Comparison of ENCODE assay signal across 1 cellular context in the genomic region with DNA sequence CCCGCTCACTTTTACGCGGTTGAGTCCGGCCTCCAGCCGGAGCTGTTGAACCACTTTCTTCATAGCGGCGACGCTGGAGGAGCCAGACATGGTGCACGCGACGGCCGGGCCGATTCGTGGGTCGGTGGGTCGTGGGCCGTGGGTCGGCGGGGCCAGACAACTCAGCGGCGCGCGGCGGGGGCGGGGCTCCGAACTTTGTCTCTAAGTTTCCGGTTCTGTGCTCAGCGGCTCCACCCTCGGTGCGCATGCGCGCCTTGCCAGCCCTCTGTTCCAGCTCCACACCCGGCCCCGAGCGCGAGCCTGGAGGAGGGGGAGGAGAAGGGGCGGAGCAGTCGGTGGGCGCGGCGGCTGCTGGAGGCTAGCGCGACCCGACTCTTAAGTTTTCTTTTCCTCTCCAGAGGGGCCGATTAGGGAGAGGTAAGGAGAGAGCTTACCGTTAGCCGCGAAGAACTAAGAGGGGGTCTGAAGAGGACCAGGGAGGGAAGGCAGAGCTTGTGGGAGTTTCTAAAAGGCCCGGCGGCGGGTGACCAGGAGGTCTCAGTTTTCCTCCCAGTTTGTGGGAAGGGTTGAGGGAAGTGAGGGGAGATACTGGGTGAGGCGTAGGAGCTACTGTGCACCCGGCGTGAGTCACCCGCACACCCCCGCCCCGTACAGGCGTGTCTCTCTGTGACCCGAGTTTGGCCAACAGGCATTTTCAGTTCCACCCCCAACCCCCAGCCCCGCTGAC.
TF ChIP-seq lines count a peak whose summit lies in the region.

A gene (minus strand): TSS at position 580 of the 727 bp plus-strand sequence. CDS start 490 bp downstream, at position 90.
A gene with protein sequence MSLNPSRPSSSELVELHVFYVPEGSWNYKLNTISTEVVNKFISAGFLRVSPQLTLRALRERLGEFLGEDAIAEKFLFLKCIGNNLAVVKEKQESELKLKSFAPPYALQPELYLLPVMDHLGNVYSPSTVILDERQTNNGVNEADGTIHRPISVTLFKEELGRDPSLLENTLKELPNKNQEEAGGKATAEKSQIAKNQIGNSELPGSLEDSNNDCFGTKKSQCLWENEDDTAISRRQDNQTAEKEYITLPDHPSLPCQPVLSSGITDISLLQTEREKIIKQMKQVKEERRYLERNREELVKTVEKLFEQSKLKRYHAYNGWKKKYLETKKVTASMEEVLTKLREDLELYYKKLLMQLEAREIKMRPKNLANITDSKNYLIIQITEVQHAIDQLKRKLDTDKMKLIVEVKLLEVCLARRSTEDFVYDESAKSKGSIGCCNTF (plus strand): TSS at position 385 of the 727 bp plus-strand sequence. CDS start 9,974 bp downstream, outside the sequence.

TF ChIP-seq in GM12878, 131 proteins besides CTCF, POLR2A, EP300 and RAD21 (continued from another document and continues in another):
- no peak for TF ChIP-seq RAD51 (IDR thresholded peaks at IDR 0.05)
- no peak for TF ChIP-seq HDAC6 (IDR thresholded peaks at IDR 0.05; ENCODE audit: unreplicated experiment)
- peak; percentile 69 for TF ChIP-seq RUNX3 (IDR thresholded peaks at IDR 0.05; ENCODE audit: low read length)
- TF ChIP-seq YY1 (IDR thresholded peaks at IDR 0.05; ENCODE audit: low read depth, low read length), result peak; percentile 24; the same call in 1 of the 2 replicates
- TF ChIP-seq, protein P1, sequence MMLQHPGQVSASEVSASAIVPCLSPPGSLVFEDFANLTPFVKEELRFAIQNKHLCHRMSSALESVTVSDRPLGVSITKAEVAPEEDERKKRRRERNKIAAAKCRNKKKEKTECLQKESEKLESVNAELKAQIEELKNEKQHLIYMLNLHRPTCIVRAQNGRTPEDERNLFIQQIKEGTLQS (IDR thresholded peaks at IDR 0.05; ENCODE audit: borderline replicate concordance, extremely low read depth, low read depth, low read length), result no peak
- peak; percentile 58 for TF ChIP-seq TAF1 (IDR thresholded peaks at IDR 0.05; ENCODE audit: borderline replicate concordance, low read depth, low read length)
- TF ChIP-seq NBN (IDR thresholded peaks at IDR 0.05), result peak; percentile 97
- TF ChIP-seq, protein P2, sequence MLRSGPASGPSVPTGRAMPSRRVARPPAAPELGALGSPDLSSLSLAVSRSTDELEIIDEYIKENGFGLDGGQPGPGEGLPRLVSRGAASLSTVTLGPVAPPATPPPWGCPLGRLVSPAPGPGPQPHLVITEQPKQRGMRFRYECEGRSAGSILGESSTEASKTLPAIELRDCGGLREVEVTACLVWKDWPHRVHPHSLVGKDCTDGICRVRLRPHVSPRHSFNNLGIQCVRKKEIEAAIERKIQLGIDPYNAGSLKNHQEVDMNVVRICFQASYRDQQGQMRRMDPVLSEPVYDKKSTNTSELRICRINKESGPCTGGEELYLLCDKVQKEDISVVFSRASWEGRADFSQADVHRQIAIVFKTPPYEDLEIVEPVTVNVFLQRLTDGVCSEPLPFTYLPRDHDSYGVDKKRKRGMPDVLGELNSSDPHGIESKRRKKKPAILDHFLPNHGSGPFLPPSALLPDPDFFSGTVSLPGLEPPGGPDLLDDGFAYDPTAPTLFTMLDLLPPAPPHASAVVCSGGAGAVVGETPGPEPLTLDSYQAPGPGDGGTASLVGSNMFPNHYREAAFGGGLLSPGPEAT (IDR thresholded peaks at IDR 0.05; ENCODE audit: low read depth), result peak; percentile 90
- peak; percentile 59; the same call in 1 of the 2 replicates for TF ChIP-seq MXI1 (IDR thresholded peaks at IDR 0.05; ENCODE audit: low read depth, low read length)
- TF ChIP-seq SUZ12 (IDR thresholded peaks at IDR 0.05; ENCODE audit: unreplicated experiment), result no peak
- no peak for TF ChIP-seq JUND (IDR thresholded peaks at IDR 0.05; ENCODE audit: low read depth, low read length)
- TF ChIP-seq HDAC2 (IDR thresholded peaks at IDR 0.05), result no peak
- no peak for TF ChIP-seq FOXK2 (IDR thresholded peaks at IDR 0.05)
- TF ChIP-seq MYC (IDR thresholded peaks at IDR 0.05; ENCODE audit: insufficient read depth, insufficient read length, insufficient replicate concordance, low read length, severe bottlenecking), result no peak
- no peak for TF ChIP-seq TARDBP (IDR thresholded peaks at IDR 0.05; ENCODE audit: borderline replicate concordance)
- TF ChIP-seq, protein P3, sequence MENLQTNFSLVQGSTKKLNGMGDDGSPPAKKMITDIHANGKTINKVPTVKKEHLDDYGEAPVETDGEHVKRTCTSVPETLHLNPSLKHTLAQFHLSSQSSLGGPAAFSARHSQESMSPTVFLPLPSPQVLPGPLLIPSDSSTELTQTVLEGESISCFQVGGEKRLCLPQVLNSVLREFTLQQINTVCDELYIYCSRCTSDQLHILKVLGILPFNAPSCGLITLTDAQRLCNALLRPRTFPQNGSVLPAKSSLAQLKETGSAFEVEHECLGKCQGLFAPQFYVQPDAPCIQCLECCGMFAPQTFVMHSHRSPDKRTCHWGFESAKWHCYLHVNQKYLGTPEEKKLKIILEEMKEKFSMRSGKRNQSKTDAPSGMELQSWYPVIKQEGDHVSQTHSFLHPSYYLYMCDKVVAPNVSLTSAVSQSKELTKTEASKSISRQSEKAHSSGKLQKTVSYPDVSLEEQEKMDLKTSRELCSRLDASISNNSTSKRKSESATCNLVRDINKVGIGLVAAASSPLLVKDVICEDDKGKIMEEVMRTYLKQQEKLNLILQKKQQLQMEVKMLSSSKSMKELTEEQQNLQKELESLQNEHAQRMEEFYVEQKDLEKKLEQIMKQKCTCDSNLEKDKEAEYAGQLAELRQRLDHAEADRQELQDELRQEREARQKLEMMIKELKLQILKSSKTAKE (IDR thresholded peaks at IDR 0.05; ENCODE audit: low read depth, poor library complexity, severe bottlenecking), result peak; percentile 25
- TF ChIP-seq ZNF274 (IDR thresholded peaks at IDR 0.05; ENCODE audit: insufficient read depth, insufficient read length), result no peak
- TF ChIP-seq IKZF2 (IDR thresholded peaks at IDR 0.05), result peak; percentile 91 to 96
- TF ChIP-seq MEF2B (IDR thresholded peaks at IDR 0.05; ENCODE audit: partially characterized antibody, poor library complexity, severe bottlenecking), result peak; percentile 38
- TF ChIP-seq NR2C2 (IDR thresholded peaks at IDR 0.05; ENCODE audit: borderline replicate concordance, control insufficient read depth, insufficient read length, low read depth), result no peak
- TF ChIP-seq, protein P4, sequence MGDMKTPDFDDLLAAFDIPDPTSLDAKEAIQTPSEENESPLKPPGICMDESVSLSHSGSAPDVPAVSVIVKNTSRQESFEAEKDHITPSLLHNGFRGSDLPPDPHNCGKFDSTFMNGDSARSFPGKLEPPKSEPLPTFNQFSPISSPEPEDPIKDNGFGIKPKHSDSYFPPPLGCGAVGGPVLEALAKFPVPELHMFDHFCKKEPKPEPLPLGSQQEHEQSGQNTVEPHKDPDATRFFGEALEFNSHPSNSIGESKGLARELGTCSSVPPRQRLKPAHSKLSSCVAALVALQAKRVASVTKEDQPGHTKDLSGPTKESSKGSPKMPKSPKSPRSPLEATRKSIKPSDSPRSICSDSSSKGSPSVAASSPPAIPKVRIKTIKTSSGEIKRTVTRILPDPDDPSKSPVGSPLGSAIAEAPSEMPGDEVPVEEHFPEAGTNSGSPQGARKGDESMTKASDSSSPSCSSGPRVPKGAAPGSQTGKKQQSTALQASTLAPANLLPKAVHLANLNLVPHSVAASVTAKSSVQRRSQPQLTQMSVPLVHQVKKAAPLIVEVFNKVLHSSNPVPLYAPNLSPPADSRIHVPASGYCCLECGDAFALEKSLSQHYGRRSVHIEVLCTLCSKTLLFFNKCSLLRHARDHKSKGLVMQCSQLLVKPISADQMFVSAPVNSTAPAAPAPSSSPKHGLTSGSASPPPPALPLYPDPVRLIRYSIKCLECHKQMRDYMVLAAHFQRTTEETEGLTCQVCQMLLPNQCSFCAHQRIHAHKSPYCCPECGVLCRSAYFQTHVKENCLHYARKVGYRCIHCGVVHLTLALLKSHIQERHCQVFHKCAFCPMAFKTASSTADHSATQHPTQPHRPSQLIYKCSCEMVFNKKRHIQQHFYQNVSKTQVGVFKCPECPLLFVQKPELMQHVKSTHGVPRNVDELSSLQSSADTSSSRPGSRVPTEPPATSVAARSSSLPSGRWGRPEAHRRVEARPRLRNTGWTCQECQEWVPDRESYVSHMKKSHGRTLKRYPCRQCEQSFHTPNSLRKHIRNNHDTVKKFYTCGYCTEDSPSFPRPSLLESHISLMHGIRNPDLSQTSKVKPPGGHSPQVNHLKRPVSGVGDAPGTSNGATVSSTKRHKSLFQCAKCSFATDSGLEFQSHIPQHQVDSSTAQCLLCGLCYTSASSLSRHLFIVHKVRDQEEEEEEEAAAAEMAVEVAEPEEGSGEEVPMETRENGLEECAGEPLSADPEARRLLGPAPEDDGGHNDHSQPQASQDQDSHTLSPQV (IDR thresholded peaks at IDR 0.05), result no peak
- TF ChIP-seq RFX5 (IDR thresholded peaks at IDR 0.05; ENCODE audit: low read depth, low read length), result no peak; the same call in 1 of the 2 replicates
- no peak for TF ChIP-seq CBX3 (IDR thresholded peaks at IDR 0.05; ENCODE audit: borderline replicate concordance, low read depth)
- TF ChIP-seq ETV6 (conservative IDR thresholded peaks at IDR 0.05 in 1 of 2, IDR thresholded peaks at IDR 0.05 in 1 of 2; ENCODE audit: borderline replicate concordance in 1 of 2, low read depth in 1 of 2), result 0 out of 4 replicates have a peak, but pooled peaks of 1 of the 2 experiments have one; percentile 45
- TF ChIP-seq PAX8 (IDR thresholded peaks at IDR 0.05), result no peak
- no peak for TF ChIP-seq STAT1 (conservative IDR thresholded peaks at IDR 0.05)
- TF ChIP-seq EZH2 (IDR thresholded peaks at IDR 0.05; ENCODE audit: borderline replicate concordance, control insufficient read depth, low read depth, low read length), result no peak
- no peak for TF ChIP-seq ZNF24 (IDR thresholded peaks at IDR 0.05)
- no peak for TF ChIP-seq RCOR1 (conservative IDR thresholded peaks at IDR 0.05; ENCODE audit: low read depth, low read length)
- TF ChIP-seq NFXL1 (IDR thresholded peaks at IDR 0.05; ENCODE audit: borderline replicate concordance), result no peak
- no peak for TF ChIP-seq SP1 (IDR thresholded peaks at IDR 0.05; ENCODE audit: low read depth, low read length)
- TF ChIP-seq, protein P5, sequence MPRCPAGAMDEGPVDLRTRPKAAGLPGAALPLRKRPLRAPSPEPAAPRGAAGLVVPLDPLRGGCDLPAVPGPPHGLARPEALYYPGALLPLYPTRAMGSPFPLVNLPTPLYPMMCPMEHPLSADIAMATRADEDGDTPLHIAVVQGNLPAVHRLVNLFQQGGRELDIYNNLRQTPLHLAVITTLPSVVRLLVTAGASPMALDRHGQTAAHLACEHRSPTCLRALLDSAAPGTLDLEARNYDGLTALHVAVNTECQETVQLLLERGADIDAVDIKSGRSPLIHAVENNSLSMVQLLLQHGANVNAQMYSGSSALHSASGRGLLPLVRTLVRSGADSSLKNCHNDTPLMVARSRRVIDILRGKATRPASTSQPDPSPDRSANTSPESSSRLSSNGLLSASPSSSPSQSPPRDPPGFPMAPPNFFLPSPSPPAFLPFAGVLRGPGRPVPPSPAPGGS (IDR thresholded peaks at IDR 0.05; ENCODE audit: borderline replicate concordance, insufficient read depth, low read depth, low read length, poor library complexity, severe bottlenecking), result peak; percentile 49
- TF ChIP-seq, protein P6, sequence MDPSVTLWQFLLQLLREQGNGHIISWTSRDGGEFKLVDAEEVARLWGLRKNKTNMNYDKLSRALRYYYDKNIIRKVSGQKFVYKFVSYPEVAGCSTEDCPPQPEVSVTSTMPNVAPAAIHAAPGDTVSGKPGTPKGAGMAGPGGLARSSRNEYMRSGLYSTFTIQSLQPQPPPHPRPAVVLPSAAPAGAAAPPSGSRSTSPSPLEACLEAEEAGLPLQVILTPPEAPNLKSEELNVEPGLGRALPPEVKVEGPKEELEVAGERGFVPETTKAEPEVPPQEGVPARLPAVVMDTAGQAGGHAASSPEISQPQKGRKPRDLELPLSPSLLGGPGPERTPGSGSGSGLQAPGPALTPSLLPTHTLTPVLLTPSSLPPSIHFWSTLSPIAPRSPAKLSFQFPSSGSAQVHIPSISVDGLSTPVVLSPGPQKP (IDR thresholded peaks at IDR 0.05; ENCODE audit: low read depth, low read length), result peak; percentile 50; the same call in 1 of the 2 replicates
- peak; percentile 45; the same call in 1 of the 2 replicates for TF ChIP-seq IRF4 (IDR thresholded peaks at IDR 0.05; ENCODE audit: low read depth, low read length)
- no peak for TF ChIP-seq ZZZ3 (IDR thresholded peaks at IDR 0.05; ENCODE audit: control insufficient read depth, insufficient read length, low read depth)
- TF ChIP-seq POLR2AphosphoS2 (IDR thresholded peaks at IDR 0.05; ENCODE audit: low read depth, low read length), result 0 out of 2 replicates have a peak, but pooled peaks have one; percentile 11
- TF ChIP-seq POLR2AphosphoS5 (IDR thresholded peaks at IDR 0.05; ENCODE audit: low read length), result peak; percentile 88
- TF ChIP-seq BRCA1 (IDR thresholded peaks at IDR 0.05; ENCODE audit: low read depth, low read length), result no peak
- TF ChIP-seq WRNIP1 (IDR thresholded peaks at IDR 0.05; ENCODE audit: borderline replicate concordance, low read depth, low read length), result no peak
- TF ChIP-seq EGR1 (IDR thresholded peaks at IDR 0.05; ENCODE audit: borderline replicate concordance in 1 of 2, low read depth in 2 of 2, low read length in 2 of 2), result peak in 1 of 2 experiments; percentile 86; a peak in 2 of 3 replicates
- TF ChIP-seq, protein P7, sequence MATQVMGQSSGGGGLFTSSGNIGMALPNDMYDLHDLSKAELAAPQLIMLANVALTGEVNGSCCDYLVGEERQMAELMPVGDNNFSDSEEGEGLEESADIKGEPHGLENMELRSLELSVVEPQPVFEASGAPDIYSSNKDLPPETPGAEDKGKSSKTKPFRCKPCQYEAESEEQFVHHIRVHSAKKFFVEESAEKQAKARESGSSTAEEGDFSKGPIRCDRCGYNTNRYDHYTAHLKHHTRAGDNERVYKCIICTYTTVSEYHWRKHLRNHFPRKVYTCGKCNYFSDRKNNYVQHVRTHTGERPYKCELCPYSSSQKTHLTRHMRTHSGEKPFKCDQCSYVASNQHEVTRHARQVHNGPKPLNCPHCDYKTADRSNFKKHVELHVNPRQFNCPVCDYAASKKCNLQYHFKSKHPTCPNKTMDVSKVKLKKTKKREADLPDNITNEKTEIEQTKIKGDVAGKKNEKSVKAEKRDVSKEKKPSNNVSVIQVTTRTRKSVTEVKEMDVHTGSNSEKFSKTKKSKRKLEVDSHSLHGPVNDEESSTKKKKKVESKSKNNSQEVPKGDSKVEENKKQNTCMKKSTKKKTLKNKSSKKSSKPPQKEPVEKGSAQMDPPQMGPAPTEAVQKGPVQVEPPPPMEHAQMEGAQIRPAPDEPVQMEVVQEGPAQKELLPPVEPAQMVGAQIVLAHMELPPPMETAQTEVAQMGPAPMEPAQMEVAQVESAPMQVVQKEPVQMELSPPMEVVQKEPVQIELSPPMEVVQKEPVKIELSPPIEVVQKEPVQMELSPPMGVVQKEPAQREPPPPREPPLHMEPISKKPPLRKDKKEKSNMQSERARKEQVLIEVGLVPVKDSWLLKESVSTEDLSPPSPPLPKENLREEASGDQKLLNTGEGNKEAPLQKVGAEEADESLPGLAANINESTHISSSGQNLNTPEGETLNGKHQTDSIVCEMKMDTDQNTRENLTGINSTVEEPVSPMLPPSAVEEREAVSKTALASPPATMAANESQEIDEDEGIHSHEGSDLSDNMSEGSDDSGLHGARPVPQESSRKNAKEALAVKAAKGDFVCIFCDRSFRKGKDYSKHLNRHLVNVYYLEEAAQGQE (IDR thresholded peaks at IDR 0.05; ENCODE audit: low read depth, low read length), result 0 out of 2 replicates have a peak, but pooled peaks have one; percentile 22
- TF ChIP-seq SPI1 (IDR thresholded peaks at IDR 0.05; ENCODE audit: borderline replicate concordance, insufficient read depth, low read depth, low read length), result peak; percentile 52; the same call in 1 of the 2 replicates
- TF ChIP-seq CEBPB (IDR thresholded peaks at IDR 0.05; ENCODE audit: borderline replicate concordance in 1 of 2, low read depth in 2 of 2, low read length in 2 of 2), result no peak
